Comparison of ENCODE assay signal across 8 cellular contexts in the genomic region with DNA sequence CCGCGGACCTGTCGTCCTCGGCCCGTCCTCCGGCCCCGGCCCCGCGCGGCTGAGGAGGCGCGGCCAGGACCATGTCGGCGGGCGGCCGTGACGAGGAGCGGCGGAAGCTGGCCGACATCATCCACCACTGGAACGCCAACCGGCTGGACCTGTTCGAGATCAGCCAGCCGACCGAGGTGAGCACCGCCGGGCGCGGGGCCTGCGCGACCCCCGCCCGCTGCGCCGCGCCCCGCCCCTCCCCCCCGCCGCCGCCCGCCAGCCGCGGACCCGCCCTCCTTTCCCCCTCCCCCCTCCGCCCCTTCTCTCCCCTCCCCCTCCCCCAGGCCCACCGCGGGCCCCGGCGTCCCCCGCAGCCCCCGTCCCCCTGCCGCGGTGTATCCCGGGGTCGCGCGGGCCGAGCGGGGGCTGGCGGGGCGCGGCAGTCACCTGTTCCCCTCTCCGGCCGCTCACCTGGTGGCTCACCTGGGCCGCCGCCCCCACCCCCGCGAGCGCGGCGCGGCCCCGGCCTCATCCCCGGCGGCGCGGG. TPM values are rescaled to one million over a fixed set of nuclear protein-coding genes. Genes with fewer than 3 reads are reported as not detected.
DNase-seq lines count a peak whose midpoint lies in the region; ATAC-seq and TF ChIP-seq lines count a peak whose summit lies in the region.

No MANE protein-coding gene starts in this region.

- H3K4me3 ChIP-seq in HFF-Myc (replicated peaks; ENCODE audit: low read depth, low read length) (peak overlapping the region; percentile 60), choroid plexus epithelial cell (ENCODE audit: low read depth, low read length) (peak overlapping the region; percentile 86), mucosa of descending colon (peak overlapping the region; percentile 50)

- no peak for DNase-seq in activated naive CD4-positive, alpha-beta T cell treated with anti-CD3 and anti-CD28 coated beads, Interleukin-2, amount 50 U/mL, for 72 hours (ENCODE audit: low spot score in 2 of 2)
- DNase-seq in activated naive CD4-positive, alpha-beta T cell treated with anti-CD3 and anti-CD28 coated beads, Interleukin-2, amount 50 U/mL, for 16 hours = no peak
- DNase-seq in HFF-Myc (ENCODE audit: extremely low read depth, low read depth) (no peak), NCI-H1105 (lab: John Stamatoyannopoulos, UW) (peak; percentile 42), choroid plexus epithelial cell (ENCODE audit: low read depth) (no peak), mucosa of descending colon (peak; percentile 47 to 74 (median 68)), DMS153 (lab: John Stamatoyannopoulos, UW) (no peak)
- no peak for DNase-seq in stimulated activated naive CD4-positive, alpha-beta T cell treated with Interleukin-2 at 50 U/mL for 16 hours (lab: John Stamatoyannopoulos, UW)

- H3K9me3 Mint-ChIP-seq in activated naive CD4-positive, alpha-beta T cell treated with anti-CD3 and anti-CD28 coated beads, Interleukin-2, amount 50 U/mL, for 72 hours = no peaks in the 10 kb centered on the region

- TF ChIP-seq CTCF in HFF-Myc (IDR thresholded peaks at IDR 0.05; ENCODE audit: low read depth, low read length, missing control alignments) (no peak), choroid plexus epithelial cell (conservative IDR thresholded peaks at IDR 0.05; ENCODE audit: low read depth, low read length) (no peak), mucosa of descending colon (IDR thresholded peaks at IDR 0.05) (no peak)

- intact Hi-C loops in mucosa of descending colon (cut with DNase I, micrococcal nuclease) = no loop called here

- ATAC-seq in activated naive CD4-positive, alpha-beta T cell treated with anti-CD3 and anti-CD28 coated beads, Interleukin-2, amount 50 U/mL, for 72 hours = peak; percentile 48 to 72
- ATAC-seq in mucosa of descending colon = no peak

- no peaks in the 10 kb centered on the region for H3K36me3 ChIP-seq in mucosa of descending colon (ENCODE audit: low read depth)

- no peaks in the 10 kb centered on the region for H3K9me3 ChIP-seq in mucosa of descending colon

- H3K27ac Mint-ChIP-seq in activated naive CD4-positive, alpha-beta T cell treated with anti-CD3 and anti-CD28 coated beads, Interleukin-2, amount 50 U/mL, for 72 hours = no peak overlapping the region

- peaks cover 22% of the 10 kb centered on the region for H3K4me1 ChIP-seq in mucosa of descending colon (ENCODE audit: low read depth)

- H3K36me3 Mint-ChIP-seq in activated naive CD4-positive, alpha-beta T cell treated with anti-CD3 and anti-CD28 coated beads, Interleukin-2, amount 50 U/mL, for 72 hours = peaks cover 5 to 22% of the 10 kb centered on the region in 2 donors

RNA-seq across cellular contexts. Expression of a gene that starts 0.4 kb away (rescaled TPM):
- total RNA-seq in activated naive CD4-positive, alpha-beta T cell treated with anti-CD3 and anti-CD28 coated beads, Interleukin-2, amount 50 U/mL, for 72 hours = 10 to 100 TPM; 13.5 to 15.4 TPM
- total RNA-seq in mucosa of descending colon = 100 to 1,000 TPM; 168 to 231 (median 208) TPM

Comparison
In these comparisons a context has a peak if more than half of its experiments do, and no peak if none do; other contexts are left out.
1. DNase-seq: peak in NCI-H1105 (single experiment) and mucosa of descending colon (3 of 3); none in activated naive CD4-positive, alpha-beta T cell treated with anti-CD3 and anti-CD28 coated beads, Interleukin-2, amount 50 U/mL, for 72 hours (0 of 2), activated naive CD4-positive, alpha-beta T cell treated with anti-CD3 and anti-CD28 coated beads, Interleukin-2, amount 50 U/mL, for 16 hours (single experiment), HFF-Myc (single experiment), choroid plexus epithelial cell (single experiment), stimulated activated naive CD4-positive, alpha-beta T cell treated with Interleukin-2 at 50 U/mL for 16 hours (single experiment) and DMS153 (single experiment).
2. RNA of a gene that starts 0.4 kb away (total RNA-seq): 168 to 231 TPM in mucosa of descending colon; 13.5 to 15.4 TPM in activated naive CD4-positive, alpha-beta T cell treated with anti-CD3 and anti-CD28 coated beads, Interleukin-2, amount 50 U/mL, for 72 hours; every median in the first group is over 10 times any median in the second.
3. Peak in every context shown above with its lines, with median percentiles within 50 percentile points of each other: H3K4me3 ChIP-seq.